ENCODE assay signal across 29 cellular contexts in genomic region chr2:1977655-1978054, GRCh38.
"Had no signal": no experiment of that assay in that cellular context is flagged by ENCODE, and none has a peak within 500 bp of the region (broad histone marks: within the 10 kb centered on the region; RNA-seq: fewer than 3 reads in every experiment).

No MANE protein-coding gene starts in this region.

- H3K36me3 Mint-ChIP-seq: immature natural killer cell; mesothelial cell of epicardium; naive B cell; natural killer cell; neural progenitor cell; stimulated activated memory B cell treated with anti-CD40 and anti-IgM and Interleukin-4, amounts not matched to agents 10 μg/mL and 1 μg/mL and 100 μg/mL, for 72 hours had no signal

- H3K27me3 ChIP-seq: neural progenitor cell, neutrophil, right atrium auricular region, right lobe of liver, tibial nerve, upper lobe of right lung had no signal

- H3K27ac Mint-ChIP-seq: immature natural killer cell; mesothelial cell of epicardium; natural killer cell; nephron progenitor cell; progenitor cell of endocrine pancreas; stimulated activated memory B cell treated with anti-CD40 and anti-IgM and Interleukin-4, amounts not matched to agents 10 μg/mL and 1 μg/mL and 100 μg/mL, for 72 hours; stimulated activated naive CD8-positive, alpha-beta T cell treated with anti-CD3 and anti-CD28 coated beads, Interleukin-15, amount 100 ng/mL, for 72 hours had no signal

- H3K9ac ChIP-seq: neural progenitor cell had no signal

- H3K4me1 Mint-ChIP-seq: immature natural killer cell; naive B cell; natural killer cell; stimulated activated memory B cell treated with anti-CD40 and anti-IgM and Interleukin-4, amounts not matched to agents 10 μg/mL and 1 μg/mL and 100 μg/mL, for 72 hours; stimulated activated naive CD8-positive, alpha-beta T cell treated with anti-CD3 and anti-CD28 coated beads, Interleukin-15, amount 100 ng/mL, for 72 hours had no signal

- FAIRE-seq: urothelium cell line had no signal

- H3K4me3 Mint-ChIP-seq: immature natural killer cell; mesothelial cell of epicardium; naive B cell; natural killer cell; nephron progenitor cell; neural progenitor cell; stimulated activated memory B cell treated with anti-CD40 and anti-IgM and Interleukin-4, amounts not matched to agents 10 μg/mL and 1 μg/mL and 100 μg/mL, for 72 hours; stimulated activated naive CD8-positive, alpha-beta T cell treated with anti-CD3 and anti-CD28 coated beads, Interleukin-15, amount 100 ng/mL, for 72 hours had no signal

- DNase-seq: hypothalamus; immature natural killer cell; kidney glomerular epithelial cell; left cardiac atrium; mesendoderm; naive B cell; natural killer cell; nephron progenitor cell; occipital lobe; right lobe of liver; stimulated activated CD4-positive, alpha-beta T cell treated with anti-CD3 and anti-CD28 coated beads, Interleukin-1b, Interleukin-23, amount 100 ng/mL, for 48 hours; stimulated activated CD4-positive, alpha-beta T cell treated with anti-CD3 and anti-CD28 coated beads, Interleukin-2, amount 100 ng/mL, for 48 hours; stimulated activated CD4-positive, alpha-beta T cell treated with anti-CD3 and anti-CD28 coated beads, Interleukin-4, amount 100 ng/mL, for 4 hours; stimulated activated CD8-positive, alpha-beta memory T cell treated with anti-CD3 and anti-CD28 coated beads, Interleukin-4, amount 100 ng/mL, for 48 hours; stimulated activated naive CD4-positive, alpha-beta T cell treated with Interleukin-2 at 50 U/mL for 16 hours; stimulated activated naive CD8-positive, alpha-beta T cell treated with anti-CD3 and anti-CD28 coated beads, Interleukin-15, amount 100 ng/mL, for 72 hours; substantia nigra; upper lobe of right lung had no signal

- H3K4me1 ChIP-seq: right atrium auricular region, right lobe of liver, upper lobe of right lung had no signal

- H3K9me3 Mint-ChIP-seq: immature natural killer cell; mesothelial cell of epicardium; naive B cell; natural killer cell; neural progenitor cell; stimulated activated naive CD8-positive, alpha-beta T cell treated with anti-CD3 and anti-CD28 coated beads, Interleukin-15, amount 100 ng/mL, for 72 hours had no signal

- H3K4me2 ChIP-seq: neural progenitor cell, smooth muscle cell had no signal

- H3K36me3 ChIP-seq: neural progenitor cell, neutrophil, right atrium auricular region, right lobe of liver, tibial nerve, upper lobe of right lung had no signal

- H3K9me3 ChIP-seq: neutrophil, right atrium auricular region, right lobe of liver, tibial nerve, upper lobe of right lung had no signal

- H3K27me3 Mint-ChIP-seq: progenitor cell of endocrine pancreas had no signal

- ATAC-seq: left lobe of liver; natural killer cell; right lobe of liver; stimulated activated memory B cell treated with anti-CD40 and anti-IgM and Interleukin-4, amounts not matched to agents 10 μg/mL and 1 μg/mL and 100 μg/mL, for 72 hours; stimulated activated naive CD8-positive, alpha-beta T cell treated with anti-CD3 and anti-CD28 coated beads, Interleukin-15, amount 100 ng/mL, for 72 hours; upper lobe of right lung had no signal

- H3K27ac ChIP-seq: neural progenitor cell, neutrophil, right lobe of liver, tibial nerve, upper lobe of right lung had no signal

- H3K4me3 ChIP-seq: lung, neural progenitor cell, right atrium auricular region, right lobe of liver, smooth muscle cell, tibial nerve, upper lobe of right lung had no signal
